Comparison of ENCODE assay signal across 23 cellular contexts in the genomic region with DNA sequence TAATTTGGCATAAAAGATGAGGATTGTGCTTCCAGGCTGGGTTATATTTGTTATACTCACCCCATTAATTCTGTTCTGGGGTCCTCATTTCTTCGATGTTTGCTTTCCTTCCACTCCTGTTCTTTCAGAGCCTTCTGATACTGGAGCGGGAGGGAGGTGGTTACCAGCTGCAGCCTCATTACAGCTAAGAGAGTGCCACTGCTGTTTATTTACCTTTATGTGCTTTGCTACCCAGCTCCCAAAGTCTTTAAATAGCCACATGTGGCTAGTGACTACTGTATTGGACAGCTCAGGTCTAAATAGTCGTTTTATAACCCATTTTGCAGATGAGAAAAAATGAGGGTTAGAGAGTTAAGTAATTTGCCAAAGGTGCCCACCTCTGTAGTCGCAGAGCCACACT. TPM values are rescaled to one million over a fixed set of nuclear protein-coding genes. Genes with fewer than 3 reads are reported as not detected.
A peak's percentile ranks its signal among the peaks of the same experiment; 100 is the strongest.
DNase-seq lines count a peak whose midpoint lies in the region; ATAC-seq and TF ChIP-seq lines count a peak whose summit lies in the region.
"Had no signal": no experiment of that assay in that cellular context is flagged by ENCODE, and none has a peak within 500 bp of the region (broad histone marks: within the 10 kb centered on the region; RNA-seq: fewer than 3 reads in every experiment).

No MANE protein-coding gene starts in this region.

- H3K27ac Mint-ChIP-seq in nephron, result peak overlapping the region; percentile 38 to 50 (median 41)

- peaks cover 39% of the 10 kb centered on the region for H3K4me1 Mint-ChIP-seq in nephron

- peaks cover 9% of the 10 kb centered on the region for H3K36me3 Mint-ChIP-seq in nephron (ENCODE audit: low read depth)

- no peaks in the 10 kb centered on the region for H3K36me3 ChIP-seq in left ventricle myocardium inferior
- no peaks in the 10 kb centered on the region for H3K36me3 ChIP-seq in vagina

- H3K4me1 ChIP-seq in left ventricle myocardium inferior (peaks cover 100% of the 10 kb centered on the region), vagina (peaks cover 49% of the 10 kb centered on the region)

- no peaks in the 10 kb centered on the region for H3K27me3 Mint-ChIP-seq in nephron (ENCODE audit: low read depth)

- H3K9me3 ChIP-seq in left ventricle myocardium inferior (replicated peaks), result no peaks in the 10 kb centered on the region
- no peaks in the 10 kb centered on the region for H3K9me3 ChIP-seq in vagina
- H3K9me3 ChIP-seq: SJCRH30 had no signal

- TF ChIP-seq CTCF in left ventricle myocardium inferior (IDR thresholded peaks at IDR 0.05; ENCODE audit: borderline replicate concordance), result no peak
- TF ChIP-seq CTCF in nephron (IDR thresholded peaks at IDR 0.05; ENCODE audit: unreplicated experiment in 3 of 3), result no peak
- TF ChIP-seq CTCF in vagina (IDR thresholded peaks at IDR 0.05), result no peak

- ATAC-seq in left ventricle myocardium superior (no peak), GM18909 (IDR thresholded peaks at IDR 0.05; ENCODE audit: poor library complexity, unreplicated experiment) (no peak)
- ATAC-seq: K562, Right ventricle myocardium inferior had no signal

- H3K27me3 ChIP-seq in left ventricle myocardium inferior (ENCODE audit: low read depth) (no peaks in the 10 kb centered on the region), vagina (no peaks in the 10 kb centered on the region)
- H3K27me3 ChIP-seq: SJCRH30 had no signal

- H3K27ac ChIP-seq in left ventricle myocardium inferior (replicated peaks) (peak overlapping the region; percentile 42), vagina (peak overlapping the region; percentile 3)
- H3K27ac ChIP-seq: SJCRH30 had no signal

- no peaks in the 10 kb centered on the region for H3K9me3 Mint-ChIP-seq in nephron

- DNase-seq in left ventricle myocardium inferior, result no peak
- DNase-seq in left ventricle myocardium superior, result no peak
- DNase-seq in NCI-H69 (lab: John Stamatoyannopoulos, UW), result peak; percentile 81
- DNase-seq in vagina (ENCODE audit: extremely low spot score in 2 of 2), result no peak
- DNase-seq in stimulated activated CD4-positive, alpha-beta T cell treated with anti-CD3 and anti-CD28 coated beads, Interleukin-4, amount 100 ng/mL, for 4 hours, result no peak
- DNase-seq in NCI-H2107 (lab: John Stamatoyannopoulos, UW), result no peak
- DNase-seq: 8988T, Kasumi-1, NCI-H1436, NCI-H187, NCI-H446, NCI-H526 treated with DMSO at 0.1 percent for 48 hours, SJCRH30 had no signal

- no peak overlapping the region for H3K4me3 Mint-ChIP-seq in nephron

- TF ChIP-seq POLR2A in vagina (IDR thresholded peaks at IDR 0.05), result no peak

- H3K4me3 ChIP-seq in left ventricle myocardium inferior (no peak overlapping the region), vagina (no peak overlapping the region)
- H3K4me3 ChIP-seq: K562, SJCRH30 had no signal

- intact Hi-C loops in left ventricle myocardium inferior (cut with micrococcal nuclease), result no loop called here
- intact Hi-C loops in left ventricle myocardium superior (cut with micrococcal nuclease), result no loop called here
- intact Hi-C loops in vagina (cut with DNase I), result loop anchor here (10.0 kb wide), 1 partner anchor 94 kb away; the partner anchor contains the start of gene DDI2

RNA-seq across cellular contexts. Expression of gene PLEKHM2, which starts 25.1 kb away (rescaled TPM):
- total RNA-seq in left ventricle myocardium inferior (90.3 TPM), left ventricle myocardium superior (95.2 TPM), vagina (56.2 TPM)

RNA-seq across cellular contexts. Expression of gene SLC25A34, which starts 26.8 kb away (rescaled TPM):
- 34.0 TPM for total RNA-seq in left ventricle myocardium inferior
- 52.8 TPM for total RNA-seq in left ventricle myocardium superior
- total RNA-seq in vagina, result 3.2 TPM
- total RNA-seq: HT-29 had no signal

RNA-seq across cellular contexts. Expression of gene TMEM82, which starts 33.1 kb away (rescaled TPM):
- not detected for total RNA-seq in left ventricle myocardium inferior
- total RNA-seq in left ventricle myocardium superior, result not detected
- not detected for total RNA-seq in vagina
- total RNA-seq: Daoy, G401, HT-29, K562, M059J, PC-3, Right ventricle myocardium inferior, RPMI7951, SJCRH30 had no signal

RNA-seq across cellular contexts. Expression of gene FBLIM1, which starts 49.4 kb away (rescaled TPM):
- total RNA-seq in left ventricle myocardium inferior (89.1 TPM), left ventricle myocardium superior (100 TPM), vagina (45.2 TPM)
